26 cellular contexts compared by ENCODE assay signal in genomic region chr17:73511716-73512115, GRCh38.
"Had no signal": no experiment of that assay in that cellular context is flagged by ENCODE, and none has a peak within 500 bp of the region (broad histone marks: within the 10 kb centered on the region; RNA-seq: fewer than 3 reads in every experiment).

No MANE protein-coding gene starts in this region.

- H3K4me2 ChIP-seq: hepatocyte, smooth muscle cell had no signal

- H3K4me1 Mint-ChIP-seq: stimulated activated naive CD8-positive, alpha-beta T cell treated with anti-CD3 and anti-CD28 coated beads, Interleukin-15, amount 100 ng/mL, for 72 hours had no signal

- H3K4me3 ChIP-seq: gastroesophageal sphincter, heart left ventricle, hepatocyte, smooth muscle cell, thyroid gland had no signal

- H3K27ac ChIP-seq: epithelial cell of prostate, gastroesophageal sphincter, heart left ventricle, hepatocyte, neutrophil, parathyroid adenoma, thyroid gland had no signal

- H3K4me1 ChIP-seq: gastroesophageal sphincter, heart left ventricle, parathyroid adenoma had no signal

- H3K27me3 ChIP-seq: heart left ventricle, hepatocyte, neutrophil, thyroid gland had no signal

- H3K9ac ChIP-seq: parathyroid adenoma had no signal

- H3K79me2 ChIP-seq: hepatocyte, parathyroid adenoma had no signal

- H2AFZ ChIP-seq: hepatocyte, parathyroid adenoma had no signal

- H3K36me3 ChIP-seq: gastroesophageal sphincter, heart left ventricle, neutrophil, thyroid gland had no signal

- H3K9me3 ChIP-seq: gastroesophageal sphincter, heart left ventricle, neutrophil, thyroid gland had no signal

- H3K4me3 Mint-ChIP-seq: endodermal cell; naive thymus-derived CD4-positive, alpha-beta T cell; nephron; stimulated activated naive CD8-positive, alpha-beta T cell treated with anti-CD3 and anti-CD28 coated beads, Interleukin-15, amount 100 ng/mL, for 72 hours had no signal

- H3K9me3 Mint-ChIP-seq: endodermal cell; naive thymus-derived CD4-positive, alpha-beta T cell; nephron; stimulated activated naive CD8-positive, alpha-beta T cell treated with anti-CD3 and anti-CD28 coated beads, Interleukin-15, amount 100 ng/mL, for 72 hours had no signal

- ATAC-seq: gastroesophageal sphincter; heart left ventricle; left lobe of liver; naive thymus-derived CD4-positive, alpha-beta T cell; sciatic nerve; stimulated activated naive CD8-positive, alpha-beta T cell treated with anti-CD3 and anti-CD28 coated beads, Interleukin-15, amount 100 ng/mL, for 72 hours had no signal

- DNase-seq: effector CD4-positive, alpha-beta T cell; endodermal cell; foreskin fibroblast; heart left ventricle; mesenchymal stem cell; naive thymus-derived CD4-positive, alpha-beta T cell; stimulated activated CD4-positive, alpha-beta T cell treated with anti-CD3 and anti-CD28 coated beads, Interleukin-12 subunit alpha, Interleukin-12 subunit beta, amount 100 ng/mL, for 4 hours; stimulated activated CD4-positive, alpha-beta T cell treated with anti-CD3 and anti-CD28 coated beads, Interleukin-1b, Interleukin-23, amount 100 ng/mL, for 48 hours; stimulated activated CD4-positive, alpha-beta T cell treated with anti-CD3 and anti-CD28 coated beads, Interleukin-4, amount 100 ng/mL, for 1 hour; stimulated activated CD8-positive, alpha-beta memory T cell treated with anti-CD3 and anti-CD28 coated beads, Interleukin-4, amount 100 ng/mL, for 48 hours; stimulated activated naive CD4-positive, alpha-beta T cell; stimulated activated naive CD8-positive, alpha-beta T cell treated with anti-CD3 and anti-CD28 coated beads, Interleukin-15, amount 100 ng/mL, for 72 hours; thyroid gland; trophoblast cell had no signal

- H3K27me3 Mint-ChIP-seq: stimulated activated naive CD8-positive, alpha-beta T cell treated with anti-CD3 and anti-CD28 coated beads, Interleukin-15, amount 100 ng/mL, for 72 hours had no signal

- H3K27ac Mint-ChIP-seq: endodermal cell; nephron; progenitor cell of endocrine pancreas; stimulated activated naive CD8-positive, alpha-beta T cell treated with anti-CD3 and anti-CD28 coated beads, Interleukin-15, amount 100 ng/mL, for 72 hours had no signal

- FAIRE-seq: colon, kidney had no signal
